ENCODE assay signal across 9 cellular contexts in the genomic region with DNA sequence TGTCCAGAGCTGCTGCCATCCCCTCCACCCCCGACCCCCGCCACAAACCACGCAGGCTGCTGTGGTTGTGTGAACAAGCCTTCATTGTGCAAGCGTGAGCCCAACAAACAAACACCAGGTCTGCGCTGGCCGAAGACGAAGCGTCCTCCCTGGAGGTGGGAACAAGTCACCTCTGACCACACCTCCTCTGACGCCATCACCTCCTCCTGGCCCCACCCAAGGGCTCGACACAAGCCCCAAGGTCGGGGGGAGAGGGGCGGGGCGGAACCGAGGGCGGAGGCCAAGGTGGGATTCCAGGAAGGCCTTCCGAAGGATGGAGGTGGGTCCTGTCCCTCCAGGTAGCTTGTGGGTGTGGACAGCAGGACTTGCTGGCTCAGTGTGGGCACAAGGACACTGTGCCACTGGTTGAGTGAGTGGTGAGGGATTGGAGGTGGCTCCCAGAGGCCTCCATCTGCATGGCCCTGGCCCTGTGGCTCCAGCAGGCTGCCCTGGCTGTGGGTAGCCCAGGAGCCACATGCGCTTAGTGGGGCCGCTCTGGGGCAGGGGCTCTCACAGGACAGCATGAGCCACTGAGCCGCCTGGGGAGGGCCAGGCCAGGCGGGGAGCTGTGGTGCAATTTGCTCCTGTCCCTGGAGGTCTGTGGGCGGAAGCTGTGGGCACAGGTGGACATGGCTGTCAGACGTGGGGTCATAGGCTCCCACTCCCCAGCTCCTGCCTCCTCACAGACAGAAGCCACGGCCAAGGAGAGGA. TPM values are rescaled to one million over a fixed set of nuclear protein-coding genes. Genes with fewer than 3 reads are reported as not detected.
DNase-seq lines count a peak whose midpoint lies in the region; ATAC-seq and TF ChIP-seq lines count a peak whose summit lies in the region.
"Had no signal": no experiment of that assay in that cellular context is flagged by ENCODE, and none has a peak within 500 bp of the region (broad histone marks: within the 10 kb centered on the region; RNA-seq: fewer than 3 reads in every experiment).

No MANE protein-coding gene starts in this region.

- TF ChIP-seq CTCF in Loucy (conservative IDR thresholded peaks at IDR 0.05; ENCODE audit: low read length), result no peak

- H3K9ac ChIP-seq in Loucy (ENCODE audit: low read depth, low read length, poor library complexity, severe bottlenecking), result peak overlapping the region; percentile 79

- no peaks in the 10 kb centered on the region for H3K9me3 ChIP-seq in Loucy (ENCODE audit: insufficient read depth, low read depth, low read length)
- H3K9me3 ChIP-seq in effector memory CD4-positive, alpha-beta T cell (ENCODE audit: control insufficient read depth, low read length), result no peaks in the 10 kb centered on the region

- no peaks in the 10 kb centered on the region for H3K27me3 ChIP-seq in Loucy (ENCODE audit: insufficient read depth, low read length, poor library complexity, severe bottlenecking)
- no peaks in the 10 kb centered on the region for H3K27me3 ChIP-seq in effector memory CD4-positive, alpha-beta T cell (replicated peaks; ENCODE audit: control insufficient read depth, insufficient read depth, low read length, poor library complexity, severe bottlenecking)

- no peaks in the 10 kb centered on the region for H4K20me1 ChIP-seq in Loucy (ENCODE audit: insufficient read depth, low read length, poor library complexity, severe bottlenecking)

- H3K79me2 ChIP-seq in Loucy (ENCODE audit: insufficient read depth, low read length), result peaks cover 21% of the 10 kb centered on the region; the same call in 1 of the 2 replicates

- H3K4me3 Mint-ChIP-seq in naive B cell, result peak overlapping the region in 7 of 8 donors; percentile 66 to 89 (median 78)

- peak overlapping the region; percentile 32 for H3K27ac ChIP-seq in effector memory CD4-positive, alpha-beta T cell (ENCODE audit: insufficient read depth, low read length, poor library complexity, severe bottlenecking)

- peak; percentile 21 for DNase-seq in AG08396 (ENCODE audit: low spot score)
- DNase-seq in effector memory CD4-positive, alpha-beta T cell, result no peak
- DNase-seq in naive B cell, result no peak
- no peak for DNase-seq in NCI-H128 (lab: John Stamatoyannopoulos, UW; ENCODE audit: unreplicated experiment)
- DNase-seq in NCI-H1048 (lab: John Stamatoyannopoulos, UW), result no peak
- DNase-seq: stimulated activated CD4-positive, alpha-beta T cell treated with anti-CD3 and anti-CD28 coated beads, Interleukin-4, amount 100 ng/mL, for 4 hours had no signal

- H3K4me3 ChIP-seq in Loucy (ENCODE audit: low read length, poor library complexity, severe bottlenecking), result peak overlapping the region; percentile 59
- H3K4me3 ChIP-seq in effector memory CD4-positive, alpha-beta T cell (ENCODE audit: insufficient read depth, low read depth, low read length, poor library complexity, severe bottlenecking), result no peak overlapping the region

- H2AFZ ChIP-seq in Loucy (ENCODE audit: low read length), result no peak overlapping the region

- H3K9me2 ChIP-seq in Loucy (replicated peaks; ENCODE audit: low read depth, low read length), result no peaks in the 10 kb centered on the region

- peak overlapping the region; percentile 78 for H3K4me2 ChIP-seq in Loucy (ENCODE audit: low read depth, low read length, poor library complexity, severe bottlenecking)

- H3K27ac Mint-ChIP-seq in naive B cell, result peak overlapping the region in 5 of 6 donors; percentile 87 to 98 (median 92)

- H3K9me3 Mint-ChIP-seq in naive B cell, result no peaks in the 10 kb centered on the region

- peaks cover 86% of the 10 kb centered on the region for H3K4me1 ChIP-seq in Loucy (ENCODE audit: insufficient read depth, low read length, poor library complexity, severe bottlenecking)
- peaks cover 79% of the 10 kb centered on the region for H3K4me1 ChIP-seq in effector memory CD4-positive, alpha-beta T cell (ENCODE audit: control insufficient read depth, insufficient read depth, low read length, poor library complexity, severe bottlenecking)

- no peaks in the 10 kb centered on the region for H3K36me3 Mint-ChIP-seq in naive B cell

- H3K27me3 Mint-ChIP-seq in naive B cell, result no peaks in the 10 kb centered on the region

- H3K4me1 Mint-ChIP-seq in naive B cell, result peaks cover 61 to 81% (median 79%) of the 10 kb centered on the region in 3 donors

- ATAC-seq in naive B cell (ENCODE audit: low read depth in 2 of 2) (peak; percentile 11), GM21576 (IDR thresholded peaks at IDR 0.05; ENCODE audit: unreplicated experiment) (no peak), GM21447 (IDR thresholded peaks at IDR 0.05; ENCODE audit: unreplicated experiment) (no peak)

- H3K36me3 ChIP-seq in Loucy (ENCODE audit: insufficient read depth, low read length), result no peaks in the 10 kb centered on the region
- H3K36me3 ChIP-seq in effector memory CD4-positive, alpha-beta T cell (ENCODE audit: control insufficient read depth, insufficient read depth, low read length), result no peaks in the 10 kb centered on the region

- H3F3A ChIP-seq in Loucy (ENCODE audit: low read depth), result no peaks in the 10 kb centered on the region

RNA-seq across cellular contexts. Expression of a gene that starts 7.4 kb away (rescaled TPM):
- polyA plus RNA-seq in naive B cell (ENCODE audit: low read depth in 6 of 6), result not detected

RNA-seq across cellular contexts. Expression of a gene that starts 36.8 kb away (rescaled TPM):
- polyA plus RNA-seq in naive B cell (ENCODE audit: low read depth in 6 of 6), result 10 to 100 TPM; 11.2 to 60.4 (median 27.7) TPM

Comparison
In these comparisons a context has a peak if more than half of its experiments do, and no peak if none do; other contexts are left out.
1. ATAC-seq: peak in naive B cell (2 of 2); none in GM21576 (single experiment) and GM21447 (single experiment).